ENCODE assay signal across 17 cellular contexts in the genomic region with DNA sequence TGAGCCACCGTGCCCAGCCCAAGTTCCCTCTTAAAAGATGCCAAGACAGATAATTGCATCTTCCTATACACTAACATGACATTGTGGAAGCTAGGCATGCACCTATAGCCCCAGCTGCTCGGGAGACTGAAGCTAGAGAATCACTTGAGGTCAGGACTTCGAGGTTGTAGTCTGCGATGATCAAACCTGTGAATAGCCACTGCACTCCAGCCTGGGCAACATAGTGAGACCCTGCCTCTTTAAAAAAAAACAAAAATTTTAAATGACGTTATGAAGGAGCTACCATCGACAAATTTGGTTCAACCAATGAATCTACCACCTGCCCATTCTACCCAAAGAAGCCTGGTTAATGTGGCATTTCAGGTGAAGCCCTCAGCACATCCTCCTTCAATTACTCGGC.
A peak's percentile ranks its signal among the peaks of the same experiment; 100 is the strongest.
DNase-seq lines count a peak whose midpoint lies in the region; TF ChIP-seq lines count a peak whose summit lies in the region.
"Had no signal": no experiment of that assay in that cellular context is flagged by ENCODE, and none has a peak within 500 bp of the region (broad histone marks: within the 10 kb centered on the region; RNA-seq: fewer than 3 reads in every experiment).

No MANE protein-coding gene starts in this region.

- H3K27me3 Mint-ChIP-seq in MCF 10A (ENCODE audit: insufficient read depth, unreplicated experiment) (no peaks in the 10 kb centered on the region), brain (no peaks in the 10 kb centered on the region), type B pancreatic cell (no peaks in the 10 kb centered on the region)

- H3K36me3 Mint-ChIP-seq in MCF 10A (ENCODE audit: insufficient read depth, unreplicated experiment) (no peaks in the 10 kb centered on the region), brain (peaks cover 11% of the 10 kb centered on the region), type B pancreatic cell (no peaks in the 10 kb centered on the region)

- H3K36me3 ChIP-seq in breast epithelium (no peaks in the 10 kb centered on the region), mesenchymal stem cell (ENCODE audit: control insufficient read depth in 1 of 2, insufficient read depth in 2 of 2, low read depth in 1 of 2, low read length in 2 of 2) (no peaks in the 10 kb centered on the region)
- H3K36me3 ChIP-seq: BE2C had no signal

- WGBS in mesenchymal stem cell = 96% methylated on average over 7 of the region's 7 CpGs

- POLR2A ChIA-PET in MCF 10A (lab: Yijun Ruan, JAX) = interaction anchor here (0.5 to 1.6 kb wide), 3 partner anchors 8 to 80 kb away, joined by 3 to 4 read pairs (median 3); no protein-coding TSS in a partner anchor

- H3K27me3 ChIP-seq in breast epithelium (no peaks in the 10 kb centered on the region), mesenchymal stem cell (ENCODE audit: control insufficient read depth in 1 of 2, insufficient read depth in 1 of 2, low read length in 2 of 2) (no peaks in the 10 kb centered on the region)
- H3K27me3 ChIP-seq: BE2C had no signal

- H3K79me1 ChIP-seq in mesenchymal stem cell (replicated peaks; ENCODE audit: low read length, poor library complexity, severe bottlenecking) = no peaks in the 10 kb centered on the region

- H3K4ac ChIP-seq in mesenchymal stem cell (ENCODE audit: low read depth in 1 of 2, low read length in 2 of 2) = no peak overlapping the region

- no peaks in the 10 kb centered on the region for H3K9me3 ChIP-seq in breast epithelium
- H3K9me3 ChIP-seq in mesenchymal stem cell (ENCODE audit: control insufficient read depth, low read length) = no peaks in the 10 kb centered on the region
- H3K9me3 ChIP-seq: BE2C had no signal

- DNase-seq in MCF 10A (ENCODE audit: unreplicated experiment) = no peak
- no peak for DNase-seq in breast epithelium (ENCODE audit: low spot score in 2 of 2)
- no peak for DNase-seq in mesenchymal stem cell
- no peak for DNase-seq in type B pancreatic cell (ENCODE audit: extremely low spot score, unreplicated experiment)
- DNase-seq in coronary artery (ENCODE audit: low spot score) = no peak
- DNase-seq in NCI-H82 treated with DMSO at 0.1 percent for 48 hours (lab: John Stamatoyannopoulos, UW; ENCODE audit: unreplicated experiment) = no peak
- DNase-seq in AML-193 (lab: John Stamatoyannopoulos, UW) = no peak
- DNase-seq: BE2C; Calu3; CD4-positive, alpha-beta memory T cell; DMS53; MV-4-11; NCI-H1417 treated with DMSO at 0.1 percent for 48 hours; NK-92 treated with Interleukin-12 subunit alpha and Interleukin-12 subunit beta, amount 100 ng/mL, for 24 hours; OCI-M1 had no signal

- peak overlapping the region; percentile 50 for H2AK5ac ChIP-seq in mesenchymal stem cell (ENCODE audit: low read length, severe bottlenecking)

- no peak overlapping the region for H3K23ac ChIP-seq in mesenchymal stem cell (ENCODE audit: low read length in 2 of 2)

- no peak overlapping the region for H3K4me3 Mint-ChIP-seq in MCF 10A (ENCODE audit: unreplicated experiment)
- H3K4me3 Mint-ChIP-seq in brain = peak overlapping the region in 1 of 5 experiments; percentile 35
- no peak overlapping the region for H3K4me3 Mint-ChIP-seq in type B pancreatic cell
- H3K4me3 Mint-ChIP-seq: CD4-positive, alpha-beta memory T cell had no signal

- BruUV-seq in MCF 10A (replicated peaks; lab: Mats Ljungman, UMichigan) = no TSS peak

- no peak overlapping the region for H3K4me2 ChIP-seq in mesenchymal stem cell (ENCODE audit: low read length, poor library complexity, severe bottlenecking)

- H2BK12ac ChIP-seq in mesenchymal stem cell (ENCODE audit: low read length in 2 of 2) = peak overlapping the region; percentile 15 to 56

- H3K4me1 Mint-ChIP-seq in MCF 10A (ENCODE audit: insufficient read depth, unreplicated experiment) = peaks cover 19% of the 10 kb centered on the region
- peaks cover 47% of the 10 kb centered on the region for H3K4me1 Mint-ChIP-seq in brain
- peaks cover 22% of the 10 kb centered on the region for H3K4me1 Mint-ChIP-seq in type B pancreatic cell (ENCODE audit: unreplicated experiment)
- H3K4me1 Mint-ChIP-seq: CD4-positive, alpha-beta memory T cell had no signal

- H3K27ac ChIP-seq in breast epithelium (no peak overlapping the region), mesenchymal stem cell (ENCODE audit: low read length, poor library complexity, severe bottlenecking) (peak overlapping the region; percentile 8), coronary artery (no peak overlapping the region)
- H3K27ac ChIP-seq: 22Rv1 had no signal

- H3K4me3 ChIP-seq in breast epithelium (no peak overlapping the region), mesenchymal stem cell (ENCODE audit: insufficient read depth in 1 of 2, low read depth in 1 of 2, low read length in 2 of 2) (no peak overlapping the region), coronary artery (no peak overlapping the region)

- no peak overlapping the region for H2AFZ ChIP-seq in mesenchymal stem cell (ENCODE audit: low read depth, low read length)

- TF ChIP-seq CTCF in MCF 10A (IDR thresholded peaks at IDR 0.05; ENCODE audit: unreplicated experiment) (no peak), breast epithelium (IDR thresholded peaks at IDR 0.05) (no peak), brain (conservative IDR thresholded peaks at IDR 0.05) (no peak), type B pancreatic cell (conservative IDR thresholded peaks at IDR 0.05) (no peak), coronary artery (IDR thresholded peaks at IDR 0.05) (no peak)

- H4K91ac ChIP-seq in mesenchymal stem cell (ENCODE audit: low read length) = no peak overlapping the region

- no peak overlapping the region for H2BK5ac ChIP-seq in mesenchymal stem cell (ENCODE audit: low read depth, low read length, poor library complexity, severe bottlenecking)

- intact Hi-C loops in MCF 10A (cut with micrococcal nuclease) = no loop called here
- intact Hi-C loops in breast epithelium (cut with DNase I; ENCODE audit: low total_unique reads) = no loop called here

- H3K4me1 ChIP-seq in breast epithelium = no peaks in the 10 kb centered on the region
- peaks cover 2% of the 10 kb centered on the region for H3K4me1 ChIP-seq in mesenchymal stem cell (ENCODE audit: control insufficient read depth, insufficient read depth, low read depth, low read length)
- H3K4me1 ChIP-seq: BE2C had no signal

- no peak overlapping the region for H4K8ac ChIP-seq in mesenchymal stem cell (ENCODE audit: low read length)

- H3K9me3 Mint-ChIP-seq in MCF 10A (ENCODE audit: unreplicated experiment) (no peaks in the 10 kb centered on the region), brain (peaks cover 0 to 6% (median 5%) of the 10 kb centered on the region in 5 experiments), type B pancreatic cell (no peaks in the 10 kb centered on the region)

- H3K18ac ChIP-seq in mesenchymal stem cell (ENCODE audit: low read depth in 1 of 2, low read length in 2 of 2) = peak overlapping the region in 1 of 2 experiments; percentile 40

- H3K27ac Mint-ChIP-seq in MCF 10A (ENCODE audit: low read depth, unreplicated experiment) = peak overlapping the region; percentile 88
- peak overlapping the region in 4 of 5 experiments; percentile 52 to 96 (median 94) for H3K27ac Mint-ChIP-seq in brain
- H3K27ac Mint-ChIP-seq in type B pancreatic cell = peak overlapping the region; percentile 54
- H3K27ac Mint-ChIP-seq: CD4-positive, alpha-beta memory T cell had no signal

- CTCF ChIA-PET in MCF 10A (lab: Yijun Ruan, JAX) = interaction anchor here (0.5 to 1.5 kb wide), 5 partner anchors 12 to 81 kb away, joined by 3 to 5 read pairs (median 4); partner anchors contain the start of gene TBC1D7

- no peak overlapping the region for H2BK120ac ChIP-seq in mesenchymal stem cell (ENCODE audit: low read depth, low read length)

- TF ChIP-seq POLR2A in breast epithelium (IDR thresholded peaks at IDR 0.05) = no peak

- H2BK15ac ChIP-seq in mesenchymal stem cell (ENCODE audit: low read depth, poor library complexity, severe bottlenecking) = peak overlapping the region; percentile 63

- H3K14ac ChIP-seq in mesenchymal stem cell (ENCODE audit: low read length in 2 of 2) = no peak overlapping the region

- no peak overlapping the region for H3K9ac ChIP-seq in mesenchymal stem cell (ENCODE audit: low read length)
